7 cellular contexts compared by ENCODE assay signal in genomic region chr1:66931548-66932124, GRCh38. TPM values are rescaled to one million over a fixed set of nuclear protein-coding genes. Genes with fewer than 3 reads are reported as not detected.
A peak's percentile ranks its signal among the peaks of the same experiment; 100 is the strongest.
DNase-seq lines count a peak whose midpoint lies in the region; ATAC-seq, FAIRE-seq and TF ChIP-seq lines count a peak whose summit lies in the region.

No MANE protein-coding gene starts in this region.

- intact Hi-C loops in HCT116 (cut with micrococcal nuclease) = no loop called here
- intact Hi-C loops in lower leg skin (cut with DNase I; ENCODE audit: low total_unique reads) = no loop called here
- intact Hi-C loops in pancreas (cut with DNase I) = no loop called here

- POLR2A ChIA-PET in HCT116 (lab: Charles Lee) = no interaction called here

- peaks cover 83% of the 10 kb centered on the region for H3K79me2 ChIP-seq in HCT116 (ENCODE audit: insufficient read depth, low read length)

- no peak for TF ChIP-seq POLR2A in HCT116 (IDR thresholded peaks at IDR 0.05; ENCODE audit: borderline replicate concordance, extremely low read depth, insufficient read depth, insufficient read length)
- TF ChIP-seq POLR2A in lower leg skin (IDR thresholded peaks at IDR 0.05) = no peak

- H3K4me2 ChIP-seq in HCT116 (ENCODE audit: low read length) = peak overlapping the region; percentile 86
- H3K4me2 ChIP-seq in skeletal muscle satellite cell (ENCODE audit: low read length) = peak overlapping the region; percentile 85

- no peaks in the 10 kb centered on the region for H3K27me3 ChIP-seq in HCT116 (ENCODE audit: insufficient read depth, low read length)
- H3K27me3 ChIP-seq in SJSA1 (replicated peaks) = no peaks in the 10 kb centered on the region
- H3K27me3 ChIP-seq in skeletal muscle satellite cell (ENCODE audit: control insufficient read depth, insufficient read depth, low read length) = no peaks in the 10 kb centered on the region
- H3K27me3 ChIP-seq in pancreas = no peaks in the 10 kb centered on the region

- H3K4me1 ChIP-seq in HCT116 (ENCODE audit: control insufficient read depth in 1 of 2, insufficient read depth in 2 of 2, low read length in 2 of 2) = peaks cover 12 to 15% of the 10 kb centered on the region in 2 experiments; a peak in 3 of 4 replicates
- H3K4me1 ChIP-seq in SJSA1 (replicated peaks) = peaks cover 26% of the 10 kb centered on the region
- H3K4me1 ChIP-seq in skeletal muscle satellite cell (ENCODE audit: control insufficient read depth, insufficient read depth, low read length) = peaks cover 57% of the 10 kb centered on the region
- peaks cover 10 to 15% (median 14%) of the 10 kb centered on the region in 3 donors for H3K4me1 ChIP-seq in pancreas

- H3K36me3 ChIP-seq in HCT116 (ENCODE audit: control insufficient read depth in 1 of 2, insufficient read depth in 2 of 2, low read length in 2 of 2) (no peaks in the 10 kb centered on the region), SJSA1 (peaks cover 22% of the 10 kb centered on the region), skeletal muscle satellite cell (ENCODE audit: insufficient read depth, low read length) (no peaks in the 10 kb centered on the region), pancreas (no peaks in the 10 kb centered on the region)

- TF ChIP-seq RAD21 in HCT116 (IDR thresholded peaks at IDR 0.05; ENCODE audit: low read depth) = no peak

- no peak overlapping the region for H2AFZ ChIP-seq in HCT116 (ENCODE audit: low read depth, low read length, poor library complexity, severe bottlenecking)

- no peak for ATAC-seq in HCT116
- ATAC-seq in GM21619 (IDR thresholded peaks at IDR 0.05; ENCODE audit: unreplicated experiment) = no peak
- ATAC-seq in pancreas = no peak

- RAD21 ChIA-PET in HCT116 (lab: Charles Lee; ENCODE audit: low non-redundant PET in 1 of 2, low total read pairs in 2 of 2, uncharacterized antibody in 2 of 2, unreplicated experiment in 2 of 2) = no interaction called here

- no peaks in the 10 kb centered on the region for H4K20me1 ChIP-seq in HCT116 (ENCODE audit: insufficient read depth)

- H3K9ac ChIP-seq in HCT116 (ENCODE audit: low read length) (peak overlapping the region; percentile 84), skeletal muscle satellite cell (ENCODE audit: low read depth, low read length) (peak overlapping the region; percentile 95)

- peak overlapping the region; percentile 61 to 77 for H3K4me3 ChIP-seq in HCT116 (replicated peaks in 1 of 2; ENCODE audit: low read depth in 1 of 2, low read length in 2 of 2)
- H3K4me3 ChIP-seq in SJSA1 = peak overlapping the region; percentile 82
- H3K4me3 ChIP-seq in fibroblast of mammary gland (ENCODE audit: control insufficient read depth, low read depth, low read length) = peak overlapping the region; percentile 72
- H3K4me3 ChIP-seq in skeletal muscle satellite cell (ENCODE audit: low read length) = peak overlapping the region; percentile 91
- no peak overlapping the region for H3K4me3 ChIP-seq in lower leg skin (ENCODE audit: low read depth, poor library complexity, severe bottlenecking)
- peak overlapping the region in 2 of 4 donors; percentile 72 to 74 for H3K4me3 ChIP-seq in pancreas

- no TSS peak for BruUV-seq in HCT116 (replicated peaks; lab: Mats Ljungman, UMichigan)

- WGBS in lower leg skin, 2 donors = 38 to 42% methylated on average over 6 of the region's 6 CpGs
- WGBS in pancreas, 2 donors = 31 to 41% methylated on average over 6 of the region's 6 CpGs

- no peak for FAIRE-seq in pancreas (lab: Jason Lieb, UNC)

- TF ChIP-seq CTCF in HCT116 (IDR thresholded peaks at IDR 0.05 in 2 of 3, conservative IDR thresholded peaks at IDR 0.05 in 1 of 3; ENCODE audit: borderline replicate concordance in 1 of 3, insufficient read depth in 1 of 3, low read depth in 2 of 3, low read length in 2 of 3) = no peak
- TF ChIP-seq CTCF in fibroblast of mammary gland (conservative IDR thresholded peaks at IDR 0.05; ENCODE audit: control insufficient read depth, insufficient read depth, low read depth, low read length) = no peak
- TF ChIP-seq CTCF in lower leg skin (IDR thresholded peaks at IDR 0.05) = no peak
- TF ChIP-seq CTCF in pancreas (IDR thresholded peaks at IDR 0.05) = no peak

- H3K27ac ChIP-seq in HCT116 (ENCODE audit: low read depth, low read length) (peak overlapping the region; percentile 24; the same call in 1 of the 2 replicates), SJSA1 (peak overlapping the region; percentile 85), pancreas (peak overlapping the region in 2 of 4 donors; percentile 90 to 94)

- no peaks in the 10 kb centered on the region for H3K9me2 ChIP-seq in HCT116 (ENCODE audit: insufficient read depth)

- H3K9me3 ChIP-seq in HCT116 (ENCODE audit: control insufficient read depth in 1 of 2, insufficient read depth in 1 of 2, low read depth in 1 of 2, low read length in 2 of 2) (no peaks in the 10 kb centered on the region), SJSA1 (replicated peaks) (no peaks in the 10 kb centered on the region), skeletal muscle satellite cell (replicated peaks; ENCODE audit: low read length) (no peaks in the 10 kb centered on the region), pancreas (no peaks in the 10 kb centered on the region)

- DNase-seq in HCT116 (ENCODE audit: low read depth, low spot score) (no peak), SJSA1 (ENCODE audit: low read depth in 1 of 2, low spot score in 2 of 2) (peak in 1 of 2 experiments; percentile 50), fibroblast of mammary gland (ENCODE audit: low read depth) (no peak), lower leg skin (ENCODE audit: low spot score in 2 of 2) (no peak), pancreas (no peak)

- CTCF ChIA-PET in HCT116 (lab: Charles Lee) = no interaction called here

TF ChIP-seq in HCT116, 20 proteins besides CTCF, POLR2A, EP300 and RAD21:
- TF ChIP-seq JUND (IDR thresholded peaks at IDR 0.05) = no peak
- TF ChIP-seq REST (IDR thresholded peaks at IDR 0.05; ENCODE audit: low read depth) = no peak
- TF ChIP-seq TCF7L2 (IDR thresholded peaks at IDR 0.05; ENCODE audit: borderline replicate concordance, extremely low read depth, insufficient read depth, insufficient read length) = no peak
- TF ChIP-seq, protein P1, sequence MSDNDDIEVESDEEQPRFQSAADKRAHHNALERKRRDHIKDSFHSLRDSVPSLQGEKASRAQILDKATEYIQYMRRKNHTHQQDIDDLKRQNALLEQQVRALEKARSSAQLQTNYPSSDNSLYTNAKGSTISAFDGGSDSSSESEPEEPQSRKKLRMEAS (IDR thresholded peaks at IDR 0.05) = no peak

RNA-seq across cellular contexts. Expression of gene MIER1, which starts 6.8 kb away (rescaled TPM):
- total RNA-seq in HCT116 (2021; ENCODE audit: unreplicated experiment) (28.7 TPM), lower leg skin (10 to 100 TPM; 17.0 to 26.5 (median 21.0) TPM), pancreas (10 to 100 TPM in 3 of 6 donors, 1 to 10 TPM in 3; 8.0 to 17.5 (median 10.2) TPM)
- polyA plus RNA-seq in HCT116 (2012) = 9.9 and 10.5 TPM in 2 replicates
- 31.8 and 42.2 TPM in 2 replicates for total RNA-seq in SJSA1 (2014; rRNA removed; shearing (Covaris generic))
- 16.8 and 19.0 TPM in 2 replicates for total RNA-seq in skeletal muscle satellite cell (2012; rRNA removed)
- 1 to 10 TPM; 5.2 to 9.5 TPM for polyA plus RNA-seq in pancreas

RNA-seq across cellular contexts. Expression of gene DNAI4, which starts 7.0 kb away (rescaled TPM):
- 3.9 TPM for total RNA-seq in HCT116 (2021; ENCODE audit: unreplicated experiment)
- 0.59 and 0.75 TPM in 2 replicates for polyA plus RNA-seq in HCT116 (2012)
- total RNA-seq in SJSA1 (2014; rRNA removed; shearing (Covaris generic)) = 0.91 and 2.6 TPM in 2 replicates
- 2.3 and 2.8 TPM in 2 replicates for total RNA-seq in skeletal muscle satellite cell (2012; rRNA removed)
- 1 to 10 TPM; 1.5 to 3.8 (median 2.5) TPM for total RNA-seq in lower leg skin
- total RNA-seq in pancreas = 1 to 10 TPM; 3.5 to 6.7 (median 5.3) TPM
- polyA plus RNA-seq in pancreas = 1 to 10 TPM; 1.5 to 2.3 TPM
